ENCODE assay signal across 1 cellular context in the genomic region with DNA sequence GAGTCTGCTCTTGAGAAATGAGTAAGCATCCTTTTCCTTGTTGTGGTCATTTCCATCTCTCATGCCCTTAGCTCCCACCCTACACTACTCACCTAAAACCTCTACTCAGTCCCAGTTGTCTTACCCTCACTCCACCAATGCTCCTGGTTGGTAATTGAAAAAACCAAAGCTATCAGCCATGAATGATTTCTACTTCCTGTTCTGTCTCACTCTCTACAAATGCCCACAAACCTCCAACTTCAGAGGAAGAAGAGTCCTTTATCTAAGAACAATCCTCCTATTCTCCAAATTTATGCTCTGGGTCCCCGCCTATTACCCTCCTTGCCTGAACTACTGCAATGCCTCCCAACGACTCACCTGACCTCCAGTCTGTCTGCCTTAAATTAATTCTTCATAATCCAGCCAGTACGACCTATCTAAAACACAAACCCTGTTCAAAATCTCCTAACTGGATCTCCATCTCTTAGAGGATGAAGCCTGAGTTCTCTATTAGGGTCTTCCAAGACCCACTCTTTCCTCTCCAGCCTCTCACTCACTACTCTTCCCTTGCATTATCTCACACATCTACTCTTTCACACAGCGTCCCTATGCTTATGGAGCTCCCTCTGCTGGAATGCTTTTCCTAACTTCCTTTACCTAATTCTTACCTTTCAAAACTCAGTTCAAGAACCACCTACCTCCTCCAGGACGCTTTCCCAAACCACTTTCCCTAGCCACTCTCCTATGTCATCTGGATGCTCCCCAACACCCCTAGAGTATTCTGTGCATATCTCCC.
TF ChIP-seq lines count a peak whose summit lies in the region.

No MANE protein-coding gene starts in this region.

TF ChIP-seq in HepG2, 621 proteins besides CTCF, POLR2A, EP300 and RAD21 (continues in another document):
- TF ChIP-seq GATAD2A (CRISPR knock-in tag; IDR thresholded peaks at IDR 0.05) (peak; percentile 63), KLF16 (CRISPR knock-in tag; IDR thresholded peaks at IDR 0.05) (peak in 1 of 2 experiments; percentile 48; a peak in 1 of 4 replicates), KDM3A (CRISPR knock-in tag; IDR thresholded peaks at IDR 0.05; ENCODE audit: low read depth) (no peak), SMAD3 (CRISPR knock-in tag; IDR thresholded peaks at IDR 0.05) (0 out of 2 replicates have a peak, but pooled peaks have one; percentile 19), ZNF124 (CRISPR knock-in tag; IDR thresholded peaks at IDR 0.05) (0 out of 2 replicates have a peak, but pooled peaks have one; percentile 8), PPARG (CRISPR knock-in tag; conservative IDR thresholded peaks at IDR 0.05) (peak; percentile 42; the same call in 1 of the 2 replicates), ZNF557 (CRISPR knock-in tag; IDR thresholded peaks at IDR 0.05) (peak; percentile 90), ZNF546 (CRISPR knock-in tag; conservative IDR thresholded peaks at IDR 0.05) (0 out of 2 replicates have a peak, but pooled peaks have one; percentile 45), MEIS1 (CRISPR knock-in tag; IDR thresholded peaks at IDR 0.05; ENCODE audit: borderline replicate concordance) (0 out of 2 replicates have a peak, but pooled peaks have one; percentile 32), CBX5 (CRISPR knock-in tag; IDR thresholded peaks at IDR 0.05; ENCODE audit: borderline replicate concordance) (peak; percentile 46; the same call in 1 of the 2 replicates), FOXP4 (CRISPR knock-in tag; IDR thresholded peaks at IDR 0.05) (peak; percentile 40; the same call in 1 of the 2 replicates), ZSCAN25 (CRISPR knock-in tag; IDR thresholded peaks at IDR 0.05) (peak; percentile 53; the same call in 1 of the 2 replicates), HOXD1 (CRISPR knock-in tag; IDR thresholded peaks at IDR 0.05) (0 out of 2 replicates have a peak, but pooled peaks have one; percentile 38), FOXA3 (CRISPR knock-in tag; IDR thresholded peaks at IDR 0.05) (peak; percentile 57; the same call in 1 of the 2 replicates), RELA (CRISPR knock-in tag; IDR thresholded peaks at IDR 0.05) (0 out of 2 replicates have a peak, but pooled peaks have one; percentile 5), RFX5 (IDR thresholded peaks at IDR 0.05; ENCODE audit: low read depth, low read length) (no peak), RBM22 (optimal IDR thresholded peaks at IDR 0.05; ENCODE audit: low read length) (peak; percentile 63), TCF12 (IDR thresholded peaks at IDR 0.05) (no peak), TCF12 (CRISPR knock-in tag; IDR thresholded peaks at IDR 0.05) (no peak), ZNF3 (CRISPR knock-in tag; IDR thresholded peaks at IDR 0.05) (peak; percentile 19; the same call in 1 of the 2 replicates), SMC3 (IDR thresholded peaks at IDR 0.05; ENCODE audit: low read length) (peak; percentile 94), HNF4G (IDR thresholded peaks at IDR 0.05; ENCODE audit: borderline replicate concordance, low read depth, low read length) (no peak), HNF4G (CRISPR knock-in tag; IDR thresholded peaks at IDR 0.05; ENCODE audit: borderline replicate concordance, low read depth) (peak; percentile 76; the same call in 1 of the 2 replicates), SNAPC5 (CRISPR knock-in tag; IDR thresholded peaks at IDR 0.05; ENCODE audit: borderline replicate concordance) (0 out of 2 replicates have a peak, but pooled peaks have one; percentile 25), NCOA2 (CRISPR knock-in tag; IDR thresholded peaks at IDR 0.05) (peak; percentile 33; the same call in 1 of the 2 replicates), ZNF570 (CRISPR knock-in tag; IDR thresholded peaks at IDR 0.05; ENCODE audit: borderline replicate concordance) (no peak), ARID5B (CRISPR knock-in tag; IDR thresholded peaks at IDR 0.05) (0 out of 2 replicates have a peak, but pooled peaks have one; percentile 4), JARID2 (CRISPR knock-in tag; IDR thresholded peaks at IDR 0.05; ENCODE audit: insufficient replicate concordance) (peak; percentile 80), FOXK1 (CRISPR knock-in tag; IDR thresholded peaks at IDR 0.05; ENCODE audit: borderline replicate concordance, low read depth) (peak; percentile 54; the same call in 1 of the 2 replicates)
- TF ChIP-seq, protein P1, sequence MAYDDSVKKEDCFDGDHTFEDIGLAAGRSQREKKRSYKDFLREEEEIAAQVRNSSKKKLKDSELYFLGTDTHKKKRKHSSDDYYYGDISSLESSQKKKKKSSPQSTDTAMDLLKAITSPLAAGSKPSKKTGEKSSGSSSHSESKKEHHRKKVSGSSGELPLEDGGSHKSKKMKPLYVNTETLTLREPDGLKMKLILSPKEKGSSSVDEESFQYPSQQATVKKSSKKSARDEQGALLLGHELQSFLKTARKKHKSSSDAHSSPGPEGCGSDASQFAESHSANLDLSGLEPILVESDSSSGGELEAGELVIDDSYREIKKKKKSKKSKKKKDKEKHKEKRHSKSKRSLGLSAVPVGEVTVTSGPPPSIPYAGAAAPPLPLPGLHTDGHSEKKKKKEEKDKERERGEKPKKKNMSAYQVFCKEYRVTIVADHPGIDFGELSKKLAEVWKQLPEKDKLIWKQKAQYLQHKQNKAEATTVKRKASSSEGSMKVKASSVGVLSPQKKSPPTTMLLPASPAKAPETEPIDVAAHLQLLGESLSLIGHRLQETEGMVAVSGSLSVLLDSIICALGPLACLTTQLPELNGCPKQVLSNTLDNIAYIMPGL (CRISPR knock-in tag; IDR thresholded peaks at IDR 0.05; ENCODE audit: borderline replicate concordance in 1 of 2, low read depth in 1 of 2), result peak; percentile 70 to 94
- TF ChIP-seq, protein P2, sequence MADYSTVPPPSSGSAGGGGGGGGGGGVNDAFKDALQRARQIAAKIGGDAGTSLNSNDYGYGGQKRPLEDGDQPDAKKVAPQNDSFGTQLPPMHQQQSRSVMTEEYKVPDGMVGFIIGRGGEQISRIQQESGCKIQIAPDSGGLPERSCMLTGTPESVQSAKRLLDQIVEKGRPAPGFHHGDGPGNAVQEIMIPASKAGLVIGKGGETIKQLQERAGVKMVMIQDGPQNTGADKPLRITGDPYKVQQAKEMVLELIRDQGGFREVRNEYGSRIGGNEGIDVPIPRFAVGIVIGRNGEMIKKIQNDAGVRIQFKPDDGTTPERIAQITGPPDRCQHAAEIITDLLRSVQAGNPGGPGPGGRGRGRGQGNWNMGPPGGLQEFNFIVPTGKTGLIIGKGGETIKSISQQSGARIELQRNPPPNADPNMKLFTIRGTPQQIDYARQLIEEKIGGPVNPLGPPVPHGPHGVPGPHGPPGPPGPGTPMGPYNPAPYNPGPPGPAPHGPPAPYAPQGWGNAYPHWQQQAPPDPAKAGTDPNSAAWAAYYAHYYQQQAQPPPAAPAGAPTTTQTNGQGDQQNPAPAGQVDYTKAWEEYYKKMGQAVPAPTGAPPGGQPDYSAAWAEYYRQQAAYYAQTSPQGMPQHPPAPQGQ (CRISPR knock-in tag; IDR thresholded peaks at IDR 0.05; ENCODE audit: borderline replicate concordance), result peak; percentile 73; the same call in 1 of the 2 replicates
- TF ChIP-seq, protein P3, sequence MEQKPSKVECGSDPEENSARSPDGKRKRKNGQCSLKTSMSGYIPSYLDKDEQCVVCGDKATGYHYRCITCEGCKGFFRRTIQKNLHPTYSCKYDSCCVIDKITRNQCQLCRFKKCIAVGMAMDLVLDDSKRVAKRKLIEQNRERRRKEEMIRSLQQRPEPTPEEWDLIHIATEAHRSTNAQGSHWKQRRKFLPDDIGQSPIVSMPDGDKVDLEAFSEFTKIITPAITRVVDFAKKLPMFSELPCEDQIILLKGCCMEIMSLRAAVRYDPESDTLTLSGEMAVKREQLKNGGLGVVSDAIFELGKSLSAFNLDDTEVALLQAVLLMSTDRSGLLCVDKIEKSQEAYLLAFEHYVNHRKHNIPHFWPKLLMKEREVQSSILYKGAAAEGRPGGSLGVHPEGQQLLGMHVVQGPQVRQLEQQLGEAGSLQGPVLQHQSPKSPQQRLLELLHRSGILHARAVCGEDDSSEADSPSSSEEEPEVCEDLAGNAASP (CRISPR knock-in tag; IDR thresholded peaks at IDR 0.05; ENCODE audit: borderline replicate concordance), result peak; percentile 31; the same call in 1 of the 2 replicates
- TF ChIP-seq, protein P4, sequence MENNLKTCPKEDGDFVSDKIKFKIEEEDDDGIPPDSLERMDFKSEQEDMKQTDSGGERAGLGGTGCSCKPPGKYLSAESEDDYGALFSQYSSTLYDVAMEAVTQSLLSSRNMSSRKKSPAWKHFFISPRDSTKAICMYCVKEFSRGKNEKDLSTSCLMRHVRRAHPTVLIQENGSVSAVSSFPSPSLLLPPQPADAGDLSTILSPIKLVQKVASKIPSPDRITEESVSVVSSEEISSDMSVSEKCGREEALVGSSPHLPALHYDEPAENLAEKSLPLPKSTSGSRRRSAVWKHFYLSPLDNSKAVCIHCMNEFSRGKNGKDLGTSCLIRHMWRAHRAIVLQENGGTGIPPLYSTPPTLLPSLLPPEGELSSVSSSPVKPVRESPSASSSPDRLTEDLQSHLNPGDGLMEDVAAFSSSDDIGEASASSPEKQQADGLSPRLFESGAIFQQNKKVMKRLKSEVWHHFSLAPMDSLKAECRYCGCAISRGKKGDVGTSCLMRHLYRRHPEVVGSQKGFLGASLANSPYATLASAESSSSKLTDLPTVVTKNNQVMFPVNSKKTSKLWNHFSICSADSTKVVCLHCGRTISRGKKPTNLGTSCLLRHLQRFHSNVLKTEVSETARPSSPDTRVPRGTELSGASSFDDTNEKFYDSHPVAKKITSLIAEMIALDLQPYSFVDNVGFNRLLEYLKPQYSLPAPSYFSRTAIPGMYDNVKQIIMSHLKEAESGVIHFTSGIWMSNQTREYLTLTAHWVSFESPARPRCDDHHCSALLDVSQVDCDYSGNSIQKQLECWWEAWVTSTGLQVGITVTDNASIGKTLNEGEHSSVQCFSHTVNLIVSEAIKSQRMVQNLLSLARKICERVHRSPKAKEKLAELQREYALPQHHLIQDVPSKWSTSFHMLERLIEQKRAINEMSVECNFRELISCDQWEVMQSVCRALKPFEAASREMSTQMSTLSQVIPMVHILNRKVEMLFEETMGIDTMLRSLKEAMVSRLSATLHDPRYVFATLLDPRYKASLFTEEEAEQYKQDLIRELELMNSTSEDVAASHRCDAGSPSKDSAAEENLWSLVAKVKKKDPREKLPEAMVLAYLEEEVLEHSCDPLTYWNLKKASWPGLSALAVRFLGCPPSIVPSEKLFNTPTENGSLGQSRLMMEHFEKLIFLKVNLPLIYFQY (CRISPR knock-in tag; IDR thresholded peaks at IDR 0.05; ENCODE audit: borderline replicate concordance), result 0 out of 2 replicates have a peak, but pooled peaks have one; percentile 29
- TF ChIP-seq, protein P5, sequence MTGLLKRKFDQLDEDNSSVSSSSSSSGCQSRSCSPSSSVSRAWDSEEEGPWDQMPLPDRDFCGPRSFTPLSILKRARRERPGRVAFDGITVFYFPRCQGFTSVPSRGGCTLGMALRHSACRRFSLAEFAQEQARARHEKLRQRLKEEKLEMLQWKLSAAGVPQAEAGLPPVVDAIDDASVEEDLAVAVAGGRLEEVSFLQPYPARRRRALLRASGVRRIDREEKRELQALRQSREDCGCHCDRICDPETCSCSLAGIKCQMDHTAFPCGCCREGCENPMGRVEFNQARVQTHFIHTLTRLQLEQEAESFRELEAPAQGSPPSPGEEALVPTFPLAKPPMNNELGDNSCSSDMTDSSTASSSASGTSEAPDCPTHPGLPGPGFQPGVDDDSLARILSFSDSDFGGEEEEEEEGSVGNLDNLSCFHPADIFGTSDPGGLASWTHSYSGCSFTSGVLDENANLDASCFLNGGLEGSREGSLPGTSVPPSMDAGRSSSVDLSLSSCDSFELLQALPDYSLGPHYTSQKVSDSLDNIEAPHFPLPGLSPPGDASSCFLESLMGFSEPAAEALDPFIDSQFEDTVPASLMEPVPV (CRISPR knock-in tag; IDR thresholded peaks at IDR 0.05), result no peak
